ENCODE assay signal across 25 cellular contexts in the genomic region with DNA sequence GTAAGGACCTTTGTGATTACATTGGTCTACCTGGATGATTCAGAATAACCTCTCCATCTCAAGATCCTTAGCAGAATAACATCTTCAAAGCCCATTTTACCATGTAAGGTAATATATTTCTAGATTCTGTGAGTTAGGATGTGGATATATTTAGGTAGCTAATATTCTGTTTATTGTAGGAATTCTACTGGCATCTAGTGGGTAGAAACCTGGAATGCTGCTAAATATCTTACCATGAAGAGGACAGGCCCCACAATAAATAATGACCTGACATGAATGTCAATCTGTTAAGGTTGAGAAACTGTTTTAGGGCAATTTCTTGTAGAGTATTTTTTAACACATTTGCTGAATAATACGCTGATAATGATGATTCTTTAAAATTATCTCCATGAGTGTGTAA.
DNase-seq lines count a peak whose midpoint lies in the region; ATAC-seq and TF ChIP-seq lines count a peak whose summit lies in the region.
"Had no signal": no experiment of that assay in that cellular context is flagged by ENCODE, and none has a peak within 500 bp of the region (broad histone marks: within the 10 kb centered on the region; RNA-seq: fewer than 3 reads in every experiment).

No MANE protein-coding gene starts in this region.

- no peaks in the 10 kb centered on the region for H3K4me1 Mint-ChIP-seq in chondrocyte (ENCODE audit: low read depth)
- H3K4me1 Mint-ChIP-seq: CD14-positive monocyte; CD4-positive, alpha-beta memory T cell; CD4-positive, CD25-positive, alpha-beta regulatory T cell; CD8-positive, alpha-beta memory T cell had no signal

- TF ChIP-seq RAD21 in liver (IDR thresholded peaks at IDR 0.05), result peak; percentile 50 to 69

- H3K9me3 ChIP-seq in liver (ENCODE audit: control insufficient read depth in 4 of 4, low read length in 3 of 4) (no peaks in the 10 kb centered on the region), tibial artery (peaks cover 0 to 7% (median 5%) of the 10 kb centered on the region in 3 donors)
- H3K9me3 ChIP-seq: BE2C had no signal

- ATAC-seq in left lobe of liver (peak; percentile 52), GM18873 (IDR thresholded peaks at IDR 0.05; ENCODE audit: low FRiP score, unreplicated experiment) (no peak)
- ATAC-seq: GM12878 had no signal

- H3K27ac Mint-ChIP-seq in chondrocyte (ENCODE audit: unreplicated experiment), result no peak overlapping the region
- H3K27ac Mint-ChIP-seq: CD14-positive monocyte; CD4-positive, alpha-beta memory T cell; CD4-positive, CD25-positive, alpha-beta regulatory T cell; CD8-positive, alpha-beta memory T cell had no signal

- no peaks in the 10 kb centered on the region for H3K27me3 ChIP-seq in liver (ENCODE audit: control insufficient read depth in 4 of 4, insufficient read depth in 4 of 4, low read length in 3 of 4)
- H3K27me3 ChIP-seq in tibial artery, result no peaks in the 10 kb centered on the region
- H3K27me3 ChIP-seq: BE2C, BLaER1 had no signal

- no peak overlapping the region for H3K9ac ChIP-seq in liver (ENCODE audit: low read depth in 1 of 2, low read length in 2 of 2)
- H3K9ac ChIP-seq: BLaER1 had no signal

- H3K27me3 Mint-ChIP-seq in chondrocyte (ENCODE audit: low read depth), result no peaks in the 10 kb centered on the region

- DNase-seq in chondrocyte (ENCODE audit: low spot score), result no peak
- DNase-seq in left lobe of liver (ENCODE audit: low spot score), result no peak
- DNase-seq in activated T-cell treated with anti-CD3 and anti-CD28 coated beads, Interleukin-2, amount 50 U/mL, for 1 hour, result no peak
- no peak for DNase-seq in erythroblast (lab: John Stamatoyannopoulos, UW)
- no peak for DNase-seq in tibial artery
- DNase-seq: 8988T; ACHN; BE2C; C1 segment of cervical spinal cord; CD4-positive, alpha-beta memory T cell; CD4-positive, CD25-positive, alpha-beta regulatory T cell; CD8-positive, alpha-beta memory T cell; COR-L47; DMS 273 treated with DMSO at 0.1 percent for 48 hours; DMS153; DMS53; DMS79; DND-41; EL; GDM1 had no signal

- H3K4me1 ChIP-seq in liver (ENCODE audit: control insufficient read depth in 4 of 4, insufficient read depth in 4 of 4, low read length in 3 of 4) (no peaks in the 10 kb centered on the region), tibial artery (no peaks in the 10 kb centered on the region)
- H3K4me1 ChIP-seq: BE2C had no signal

- no peak for TF ChIP-seq POLR2A in erythroblast (IDR thresholded peaks at IDR 0.05; ENCODE audit: low read length)

- 91% methylated on average over 1 of the region's 1 CpG for whole genome bisulfite sequencing in liver

- no peak overlapping the region for H3K4me3 Mint-ChIP-seq in chondrocyte (ENCODE audit: unreplicated experiment)
- H3K4me3 Mint-ChIP-seq: CD14-positive monocyte; CD4-positive, alpha-beta memory T cell; CD4-positive, CD25-positive, alpha-beta regulatory T cell; CD8-positive, alpha-beta memory T cell had no signal

- no peak overlapping the region for H3K27ac ChIP-seq in liver (ENCODE audit: low read depth in 1 of 2, low read length in 2 of 2)
- no peak overlapping the region for H3K27ac ChIP-seq in tibial artery
- H3K27ac ChIP-seq: BLaER1 had no signal

- intact Hi-C loops in tibial artery (cut with DNase I; ENCODE audit: low total_unique reads), result loop anchor here (10.0 kb wide), 1 partner anchor 422 kb away; no protein-coding TSS in a partner anchor

- peaks cover 11% of the 10 kb centered on the region for H3K36me3 Mint-ChIP-seq in chondrocyte (ENCODE audit: low read depth)
- H3K36me3 Mint-ChIP-seq: CD14-positive monocyte; CD4-positive, alpha-beta memory T cell; CD8-positive, alpha-beta memory T cell had no signal

- H3K9me3 Mint-ChIP-seq in chondrocyte (ENCODE audit: low read depth), result peaks cover 36% of the 10 kb centered on the region

- H3K4me3 ChIP-seq in liver (ENCODE audit: low read depth in 1 of 3, low read length in 3 of 3) (no peak overlapping the region), tibial artery (no peak overlapping the region)
- H3K4me3 ChIP-seq: BLaER1, GM12878 had no signal

- H3K36me3 ChIP-seq in liver (ENCODE audit: control insufficient read depth in 4 of 4, insufficient read depth in 3 of 4, low read depth in 1 of 4, low read length in 3 of 4), result no peaks in the 10 kb centered on the region
- no peaks in the 10 kb centered on the region for H3K36me3 ChIP-seq in tibial artery
- H3K36me3 ChIP-seq: BE2C, BLaER1 had no signal

- peak; percentile 18 for TF ChIP-seq CTCF in chondrocyte (IDR thresholded peaks at IDR 0.05)
- no peak for TF ChIP-seq CTCF in liver (IDR thresholded peaks at IDR 0.05; ENCODE audit: low read depth, low read length, missing input control)
- TF ChIP-seq CTCF in tibial artery (IDR thresholded peaks at IDR 0.05), result no peak

TF ChIP-seq in liver, 16 proteins besides CTCF, POLR2A, EP300 and RAD21:
- TF ChIP-seq, protein P1, sequence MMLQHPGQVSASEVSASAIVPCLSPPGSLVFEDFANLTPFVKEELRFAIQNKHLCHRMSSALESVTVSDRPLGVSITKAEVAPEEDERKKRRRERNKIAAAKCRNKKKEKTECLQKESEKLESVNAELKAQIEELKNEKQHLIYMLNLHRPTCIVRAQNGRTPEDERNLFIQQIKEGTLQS (IDR thresholded peaks at IDR 0.05), result no peak
- TF ChIP-seq EGR1 (IDR thresholded peaks at IDR 0.05; ENCODE audit: low read depth in 2 of 2) (no peak), GABPA (IDR thresholded peaks at IDR 0.05 in 1 of 2, conservative IDR thresholded peaks at IDR 0.05 in 1 of 2) (no peak), SP1 (IDR thresholded peaks at IDR 0.05) (no peak), HNF4A (conservative IDR thresholded peaks at IDR 0.05) (no peak), FOXA1 (IDR thresholded peaks at IDR 0.05) (no peak), YY1 (IDR thresholded peaks at IDR 0.05) (no peak), HNF4G (IDR thresholded peaks at IDR 0.05) (no peak), RXRA (IDR thresholded peaks at IDR 0.05) (no peak)
- TF ChIP-seq, protein P2, sequence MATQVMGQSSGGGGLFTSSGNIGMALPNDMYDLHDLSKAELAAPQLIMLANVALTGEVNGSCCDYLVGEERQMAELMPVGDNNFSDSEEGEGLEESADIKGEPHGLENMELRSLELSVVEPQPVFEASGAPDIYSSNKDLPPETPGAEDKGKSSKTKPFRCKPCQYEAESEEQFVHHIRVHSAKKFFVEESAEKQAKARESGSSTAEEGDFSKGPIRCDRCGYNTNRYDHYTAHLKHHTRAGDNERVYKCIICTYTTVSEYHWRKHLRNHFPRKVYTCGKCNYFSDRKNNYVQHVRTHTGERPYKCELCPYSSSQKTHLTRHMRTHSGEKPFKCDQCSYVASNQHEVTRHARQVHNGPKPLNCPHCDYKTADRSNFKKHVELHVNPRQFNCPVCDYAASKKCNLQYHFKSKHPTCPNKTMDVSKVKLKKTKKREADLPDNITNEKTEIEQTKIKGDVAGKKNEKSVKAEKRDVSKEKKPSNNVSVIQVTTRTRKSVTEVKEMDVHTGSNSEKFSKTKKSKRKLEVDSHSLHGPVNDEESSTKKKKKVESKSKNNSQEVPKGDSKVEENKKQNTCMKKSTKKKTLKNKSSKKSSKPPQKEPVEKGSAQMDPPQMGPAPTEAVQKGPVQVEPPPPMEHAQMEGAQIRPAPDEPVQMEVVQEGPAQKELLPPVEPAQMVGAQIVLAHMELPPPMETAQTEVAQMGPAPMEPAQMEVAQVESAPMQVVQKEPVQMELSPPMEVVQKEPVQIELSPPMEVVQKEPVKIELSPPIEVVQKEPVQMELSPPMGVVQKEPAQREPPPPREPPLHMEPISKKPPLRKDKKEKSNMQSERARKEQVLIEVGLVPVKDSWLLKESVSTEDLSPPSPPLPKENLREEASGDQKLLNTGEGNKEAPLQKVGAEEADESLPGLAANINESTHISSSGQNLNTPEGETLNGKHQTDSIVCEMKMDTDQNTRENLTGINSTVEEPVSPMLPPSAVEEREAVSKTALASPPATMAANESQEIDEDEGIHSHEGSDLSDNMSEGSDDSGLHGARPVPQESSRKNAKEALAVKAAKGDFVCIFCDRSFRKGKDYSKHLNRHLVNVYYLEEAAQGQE (IDR thresholded peaks at IDR 0.05), result no peak
- TF ChIP-seq, protein P3, sequence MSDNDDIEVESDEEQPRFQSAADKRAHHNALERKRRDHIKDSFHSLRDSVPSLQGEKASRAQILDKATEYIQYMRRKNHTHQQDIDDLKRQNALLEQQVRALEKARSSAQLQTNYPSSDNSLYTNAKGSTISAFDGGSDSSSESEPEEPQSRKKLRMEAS (IDR thresholded peaks at IDR 0.05), result no peak
- TF ChIP-seq, protein P4, sequence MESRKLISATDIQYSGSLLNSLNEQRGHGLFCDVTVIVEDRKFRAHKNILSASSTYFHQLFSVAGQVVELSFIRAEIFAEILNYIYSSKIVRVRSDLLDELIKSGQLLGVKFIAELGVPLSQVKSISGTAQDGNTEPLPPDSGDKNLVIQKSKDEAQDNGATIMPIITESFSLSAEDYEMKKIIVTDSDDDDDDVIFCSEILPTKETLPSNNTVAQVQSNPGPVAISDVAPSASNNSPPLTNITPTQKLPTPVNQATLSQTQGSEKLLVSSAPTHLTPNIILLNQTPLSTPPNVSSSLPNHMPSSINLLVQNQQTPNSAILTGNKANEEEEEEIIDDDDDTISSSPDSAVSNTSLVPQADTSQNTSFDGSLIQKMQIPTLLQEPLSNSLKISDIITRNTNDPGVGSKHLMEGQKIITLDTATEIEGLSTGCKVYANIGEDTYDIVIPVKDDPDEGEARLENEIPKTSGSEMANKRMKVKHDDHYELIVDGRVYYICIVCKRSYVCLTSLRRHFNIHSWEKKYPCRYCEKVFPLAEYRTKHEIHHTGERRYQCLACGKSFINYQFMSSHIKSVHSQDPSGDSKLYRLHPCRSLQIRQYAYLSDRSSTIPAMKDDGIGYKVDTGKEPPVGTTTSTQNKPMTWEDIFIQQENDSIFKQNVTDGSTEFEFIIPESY (IDR thresholded peaks at IDR 0.05), result no peak
